ENCODE assay signal across 8 cellular contexts in the genomic region with DNA sequence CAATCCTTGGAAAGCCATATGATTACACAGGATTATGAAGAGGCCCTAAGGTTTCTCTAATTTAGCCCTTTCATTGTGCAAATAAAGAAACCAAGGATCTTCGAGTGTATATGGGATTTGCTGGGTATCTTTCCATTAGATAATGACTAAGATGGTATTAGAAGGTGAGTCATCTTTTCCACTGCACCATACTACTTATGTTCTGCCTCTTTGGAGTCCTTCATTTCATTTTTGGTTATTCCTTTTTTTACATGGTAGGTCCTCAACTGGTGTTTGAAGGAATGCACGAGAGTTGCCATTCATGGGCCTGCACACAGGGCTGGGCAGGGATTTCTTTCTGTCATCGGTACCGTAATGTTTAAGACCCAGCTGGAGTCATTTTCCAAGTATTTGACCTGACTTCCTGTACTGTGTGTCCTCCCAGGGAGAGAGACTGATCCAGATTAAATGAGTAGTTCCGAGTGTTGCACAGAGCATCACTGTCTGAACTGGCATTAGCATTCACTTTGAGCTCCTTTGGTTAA.
A peak's percentile ranks its signal among the peaks of the same experiment; 100 is the strongest.
DNase-seq lines count a peak whose midpoint lies in the region; ATAC-seq and TF ChIP-seq lines count a peak whose summit lies in the region.

No MANE protein-coding gene starts in this region.

- no peaks in the 10 kb centered on the region for H3K9me3 ChIP-seq in lower lobe of right lung

- H3K27me3 ChIP-seq in brain microvascular endothelial cell (replicated peaks) (no peaks in the 10 kb centered on the region), lower lobe of right lung (ENCODE audit: low read depth) (no peaks in the 10 kb centered on the region)

- peaks cover 7% of the 10 kb centered on the region for H3K4me1 Mint-ChIP-seq in mesothelial cell of epicardium

- no peaks in the 10 kb centered on the region for H3K36me3 Mint-ChIP-seq in mesothelial cell of epicardium

- ATAC-seq in lower lobe of right lung (no peak), HG03139 (IDR thresholded peaks at IDR 0.05; ENCODE audit: unreplicated experiment) (no peak), HG03439 (IDR thresholded peaks at IDR 0.05; ENCODE audit: unreplicated experiment) (no peak)

- H3K27me3 Mint-ChIP-seq in mesothelial cell of epicardium (ENCODE audit: low read depth) = no peaks in the 10 kb centered on the region

- peak; percentile 23 for DNase-seq in Jurkat, Clone E6-1 (ENCODE audit: low read depth, low spot score)
- peak; percentile 62 for DNase-seq in brain microvascular endothelial cell
- DNase-seq in lower lobe of right lung = no peak
- DNase-seq in NCI-H524 (lab: John Stamatoyannopoulos, UW) = no peak
- no peak for DNase-seq in mesothelial cell of epicardium (ENCODE audit: low spot score in 2 of 2, unreplicated experiment in 2 of 2)

- H3K4me3 ChIP-seq in Jurkat, Clone E6-1 (ENCODE audit: low read length) = peak overlapping the region; percentile 13
- H3K4me3 ChIP-seq in brain microvascular endothelial cell (ENCODE audit: low read depth, low read length) (no peak overlapping the region), lower lobe of right lung (no peak overlapping the region)

- in situ Hi-C loops in brain microvascular endothelial cell (cut with HindIII; ENCODE audit: low pct_ligation_motif_present, low sequenced_read_pairs) = no loop called here

- TF ChIP-seq CTCF in 22Rv1 (IDR thresholded peaks at IDR 0.05) = no peak
- no peak for TF ChIP-seq CTCF in brain microvascular endothelial cell (IDR thresholded peaks at IDR 0.05; ENCODE audit: low read depth, low read length, missing control alignments)
- no peak for TF ChIP-seq CTCF in lower lobe of right lung (IDR thresholded peaks at IDR 0.05)
- TF ChIP-seq CTCF in mesothelial cell of epicardium (IDR thresholded peaks at IDR 0.05; ENCODE audit: unreplicated experiment) = no peak

- H3K4me3 Mint-ChIP-seq in mesothelial cell of epicardium = no peak overlapping the region

- no peaks in the 10 kb centered on the region for H3K36me3 ChIP-seq in brain microvascular endothelial cell (replicated peaks)
- H3K36me3 ChIP-seq in lower lobe of right lung = no peaks in the 10 kb centered on the region

- intact Hi-C loops in lower lobe of right lung (cut with DNase I) = no loop called here

- no peak overlapping the region for H3K27ac Mint-ChIP-seq in mesothelial cell of epicardium

- H3K9me3 Mint-ChIP-seq in mesothelial cell of epicardium = no peaks in the 10 kb centered on the region

- peaks cover 23% of the 10 kb centered on the region for H3K4me1 ChIP-seq in lower lobe of right lung

- H3K27ac ChIP-seq in 22Rv1 (peak overlapping the region; percentile 38), brain microvascular endothelial cell (peak overlapping the region; percentile 84), lower lobe of right lung (peak overlapping the region; percentile 42)

Comparison
In these comparisons a context has a peak if more than half of its experiments do, and no peak if none do; other contexts are left out.
1. DNase-seq: peak in Jurkat, Clone E6-1 (single experiment) and brain microvascular endothelial cell (single experiment); none in lower lobe of right lung (single experiment), NCI-H524 (0 of 2) and mesothelial cell of epicardium (0 of 2).
2. Peak in every context shown above with its lines, with median percentiles within 50 percentile points of each other: H3K27ac ChIP-seq.